13 cellular contexts compared by ENCODE assay signal in genomic region chr15:69154684-69155083, GRCh38. TPM values are rescaled to one million over a fixed set of nuclear protein-coding genes. Genes with fewer than 3 reads are reported as not detected.
A peak's percentile ranks its signal among the peaks of the same experiment; 100 is the strongest.
DNase-seq lines count a peak whose midpoint lies in the region; ATAC-seq and TF ChIP-seq lines count a peak whose summit lies in the region.
"Had no signal": no experiment of that assay in that cellular context is flagged by ENCODE, and none has a peak within 500 bp of the region (broad histone marks: within the 10 kb centered on the region; RNA-seq: fewer than 3 reads in every experiment).

No MANE protein-coding gene starts in this region.

- H3K4me1 Mint-ChIP-seq in HFFc6 (ENCODE audit: low read depth): peaks cover 30% of the 10 kb centered on the region

- no peak overlapping the region for H3K27ac ChIP-seq in ACC112 (ENCODE audit: low read depth, low read length)
- H3K27ac ChIP-seq: vagina had no signal

- peak overlapping the region; percentile 27 for H2AFZ ChIP-seq in ACC112 (ENCODE audit: low read length, unreplicated experiment)

- H3K4me3 Mint-ChIP-seq in HFFc6: peak overlapping the region; percentile 67
- H3K4me3 Mint-ChIP-seq: naive B cell had no signal

- peak overlapping the region; percentile 69 for H3K27ac Mint-ChIP-seq in HFFc6
- H3K27ac Mint-ChIP-seq: naive B cell had no signal

- no peaks in the 10 kb centered on the region for H3K36me3 ChIP-seq in ACC112 (ENCODE audit: insufficient read depth, low read length)
- H3K36me3 ChIP-seq: vagina had no signal

- no peak for TF ChIP-seq CTCF in HFFc6 (IDR thresholded peaks at IDR 0.05)

- H3K27me3 Mint-ChIP-seq in HFFc6 (ENCODE audit: insufficient read depth): peaks cover 6% of the 10 kb centered on the region

- H3K79me2 ChIP-seq in ACC112 (ENCODE audit: control insufficient read depth, insufficient read depth, low read length, unreplicated experiment): no peaks in the 10 kb centered on the region

- peak; percentile 48 for ATAC-seq in left ventricle myocardium superior

- H3K36me3 Mint-ChIP-seq in HFFc6 (ENCODE audit: low read depth): peaks cover 4% of the 10 kb centered on the region; the same call in 1 of the 2 replicates
- H3K36me3 Mint-ChIP-seq: naive B cell had no signal

- peaks cover 18% of the 10 kb centered on the region for H3K4me1 ChIP-seq in ACC112 (ENCODE audit: control insufficient read depth, insufficient read depth, low read length, unreplicated experiment)
- H3K4me1 ChIP-seq: vagina had no signal

- intact Hi-C loops in left ventricle myocardium superior (cut with micrococcal nuclease): no loop called here

- DNase-seq in HFFc6 (peak; percentile 74), astrocyte of the hippocampus (ENCODE audit: low read depth, low spot score) (peak; percentile 50), left ventricle myocardium superior (no peak), NCI-H146 (lab: John Stamatoyannopoulos, UW) (no peak), T1000 (lab: John Stamatoyannopoulos, UW) (no peak), NCI-H510A treated with DMSO at 0.1 percent for 48 hours (lab: John Stamatoyannopoulos, UW) (no peak), NCI-H2196 treated with DMSO at 0.1 percent for 48 hours (lab: John Stamatoyannopoulos, UW; ENCODE audit: unreplicated experiment) (no peak)
- DNase-seq: activated CD8-positive, alpha-beta memory T cell treated with anti-CD3 and anti-CD28 coated beads, Interleukin-2, amount 50 U/mL, for 4 hours; KG1; naive B cell; NCI-H2107 had no signal

- no peaks in the 10 kb centered on the region for H3K9me3 Mint-ChIP-seq in HFFc6
- H3K9me3 Mint-ChIP-seq: naive B cell had no signal

- H3K27me3 ChIP-seq in ACC112 (ENCODE audit: insufficient read depth, low read length): peaks cover 22% of the 10 kb centered on the region
- H3K27me3 ChIP-seq: vagina had no signal

- H3K4me3 ChIP-seq in ACC112 (ENCODE audit: low read depth, low read length): peak overlapping the region; percentile 9; the same call in 1 of the 2 replicates
- H3K4me3 ChIP-seq: vagina had no signal

RNA-seq across cellular contexts. Expression of gene GLCE, which starts 5.8 kb away (rescaled TPM):
- 10 to 100 TPM; 13.2 to 20.6 (median 17.7) TPM for total RNA-seq in HFFc6 (2021; fragmentation: NEBNext Ultra II Directional; extraction: Animal tissue kit (Norgen Biotek cat#: 25700))
- 8.4 TPM for total RNA-seq in left ventricle myocardium superior

Comparison
In these comparisons a context has a peak if more than half of its experiments do, and no peak if none do; other contexts are left out.
1. DNase-seq: peak in HFFc6 (single experiment) and astrocyte of the hippocampus (single experiment); none in left ventricle myocardium superior (single experiment), NCI-H146 (single experiment), T1000 (single experiment), NCI-H510A treated with DMSO at 0.1 percent for 48 hours (single experiment) and NCI-H2196 treated with DMSO at 0.1 percent for 48 hours (single experiment).